In the genomic region with DNA sequence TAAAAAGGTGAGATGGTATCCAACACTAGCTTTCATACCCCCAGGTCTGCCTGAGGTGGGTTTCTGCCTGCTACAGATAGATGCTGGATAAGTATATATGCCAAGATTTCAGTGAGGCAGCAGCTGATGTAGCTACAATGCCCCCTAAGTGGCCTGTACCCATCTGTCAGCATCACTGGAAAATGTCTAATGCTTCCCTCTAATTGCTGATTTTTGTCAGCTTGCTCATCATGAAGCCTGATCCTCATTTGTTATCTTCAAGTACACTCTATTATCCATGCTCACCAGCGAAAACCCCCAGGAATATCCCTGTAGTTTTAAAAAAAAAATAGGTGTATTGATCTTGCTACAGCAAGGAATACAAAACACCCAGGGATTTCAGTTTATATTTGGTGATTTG, we compare ENCODE assay signal across 1 cellular context.
TF ChIP-seq lines count a peak whose summit lies in the region.

No MANE protein-coding gene starts in this region.

TF ChIP-seq in SK-N-SH treated with all-trans-retinoic acid at 6 μM for 48 hours, 23 proteins besides CTCF, POLR2A, EP300 and RAD21 (continued from another document):
- TF ChIP-seq ZFP3 (CRISPR knock-in tag; IDR thresholded peaks at IDR 0.05) (no peak), ZC3H10 (CRISPR knock-in tag; IDR thresholded peaks at IDR 0.05) (no peak), TOX (CRISPR knock-in tag; IDR thresholded peaks at IDR 0.05; ENCODE audit: borderline replicate concordance) (no peak), RARB (CRISPR knock-in tag; IDR thresholded peaks at IDR 0.05) (no peak), CSDC2 (CRISPR knock-in tag; IDR thresholded peaks at IDR 0.05) (no peak), ZFP30 (CRISPR knock-in tag; IDR thresholded peaks at IDR 0.05) (no peak), ZNF70 (CRISPR knock-in tag; IDR thresholded peaks at IDR 0.05) (no peak), ARNTL (CRISPR knock-in tag; IDR thresholded peaks at IDR 0.05; ENCODE audit: borderline replicate concordance, low read depth) (no peak), TCF4 (CRISPR knock-in tag; IDR thresholded peaks at IDR 0.05; ENCODE audit: borderline replicate concordance) (no peak)
- TF ChIP-seq, protein P1, sequence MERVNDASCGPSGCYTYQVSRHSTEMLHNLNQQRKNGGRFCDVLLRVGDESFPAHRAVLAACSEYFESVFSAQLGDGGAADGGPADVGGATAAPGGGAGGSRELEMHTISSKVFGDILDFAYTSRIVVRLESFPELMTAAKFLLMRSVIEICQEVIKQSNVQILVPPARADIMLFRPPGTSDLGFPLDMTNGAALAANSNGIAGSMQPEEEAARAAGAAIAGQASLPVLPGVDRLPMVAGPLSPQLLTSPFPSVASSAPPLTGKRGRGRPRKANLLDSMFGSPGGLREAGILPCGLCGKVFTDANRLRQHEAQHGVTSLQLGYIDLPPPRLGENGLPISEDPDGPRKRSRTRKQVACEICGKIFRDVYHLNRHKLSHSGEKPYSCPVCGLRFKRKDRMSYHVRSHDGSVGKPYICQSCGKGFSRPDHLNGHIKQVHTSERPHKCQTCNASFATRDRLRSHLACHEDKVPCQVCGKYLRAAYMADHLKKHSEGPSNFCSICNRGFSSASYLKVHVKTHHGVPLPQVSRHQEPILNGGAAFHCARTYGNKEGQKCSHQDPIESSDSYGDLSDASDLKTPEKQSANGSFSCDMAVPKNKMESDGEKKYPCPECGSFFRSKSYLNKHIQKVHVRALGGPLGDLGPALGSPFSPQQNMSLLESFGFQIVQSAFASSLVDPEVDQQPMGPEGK (CRISPR knock-in tag; IDR thresholded peaks at IDR 0.05; ENCODE audit: borderline replicate concordance), result no peak
- TF ChIP-seq, protein P2, sequence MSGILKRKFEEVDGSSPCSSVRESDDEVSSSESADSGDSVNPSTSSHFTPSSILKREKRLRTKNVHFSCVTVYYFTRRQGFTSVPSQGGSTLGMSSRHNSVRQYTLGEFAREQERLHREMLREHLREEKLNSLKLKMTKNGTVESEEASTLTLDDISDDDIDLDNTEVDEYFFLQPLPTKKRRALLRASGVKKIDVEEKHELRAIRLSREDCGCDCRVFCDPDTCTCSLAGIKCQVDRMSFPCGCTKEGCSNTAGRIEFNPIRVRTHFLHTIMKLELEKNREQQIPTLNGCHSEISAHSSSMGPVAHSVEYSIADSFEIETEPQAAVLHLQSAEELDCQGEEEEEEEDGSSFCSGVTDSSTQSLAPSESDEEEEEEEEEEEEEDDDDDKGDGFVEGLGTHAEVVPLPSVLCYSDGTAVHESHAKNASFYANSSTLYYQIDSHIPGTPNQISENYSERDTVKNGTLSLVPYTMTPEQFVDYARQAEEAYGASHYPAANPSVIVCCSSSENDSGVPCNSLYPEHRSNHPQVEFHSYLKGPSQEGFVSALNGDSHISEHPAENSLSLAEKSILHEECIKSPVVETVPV (CRISPR knock-in tag; IDR thresholded peaks at IDR 0.05), result no peak
